Comparison of ENCODE assay signal across 8 cellular contexts in the genomic region with DNA sequence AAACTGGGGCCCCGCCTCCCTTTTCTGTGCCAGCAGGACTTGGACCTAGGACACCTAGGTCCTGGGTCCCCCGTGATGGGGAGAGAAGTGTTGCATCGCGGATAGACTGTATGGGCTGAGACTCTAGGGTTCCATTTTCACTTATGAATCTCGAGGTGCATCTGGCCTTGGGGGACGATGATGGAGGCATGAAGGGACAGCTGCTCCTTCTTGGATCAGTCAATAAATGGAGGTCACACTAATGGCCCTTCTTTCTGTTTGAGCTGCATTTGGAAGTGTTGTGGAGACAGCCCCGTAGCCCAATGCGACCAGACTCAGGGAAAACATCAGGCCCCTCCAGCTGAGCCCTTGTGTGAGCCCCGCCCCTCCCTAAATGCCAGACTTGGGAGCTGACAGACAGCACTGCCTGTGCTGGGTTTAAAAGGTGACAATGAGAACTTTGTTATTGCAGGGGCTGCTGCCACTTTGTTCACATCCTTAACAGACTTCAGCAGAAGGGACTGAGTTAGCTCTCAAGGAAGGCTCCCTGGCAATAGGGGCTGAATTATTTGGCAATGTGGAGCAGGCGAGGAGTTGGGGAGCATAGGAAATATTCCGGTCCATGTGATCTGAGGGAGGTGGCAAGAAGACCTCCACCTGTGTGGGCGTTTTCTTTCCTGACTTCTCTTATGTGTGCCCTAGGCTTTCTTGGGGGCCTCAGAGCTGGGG. TPM values are rescaled to one million over a fixed set of nuclear protein-coding genes. Genes with fewer than 3 reads are reported as not detected.
A peak's percentile ranks its signal among the peaks of the same experiment; 100 is the strongest.
DNase-seq lines count a peak whose midpoint lies in the region; ATAC-seq and TF ChIP-seq lines count a peak whose summit lies in the region.

No MANE protein-coding gene starts in this region.

- peak overlapping the region; percentile 63 for H3K9ac ChIP-seq in ES-I3 (ENCODE audit: low read depth, low read length)

- intact Hi-C loops in PC-9 (cut with micrococcal nuclease; ENCODE audit: unreplicated experiment) = no loop called here

- no peak for TF ChIP-seq CTCF in PC-9 (conservative IDR thresholded peaks at IDR 0.05)

- peaks cover 8% of the 10 kb centered on the region; the same call in 1 of the 2 replicates for H3F3A ChIP-seq in PC-9 (ENCODE audit: insufficient read depth, low read depth)

- no peak overlapping the region for H3K27ac ChIP-seq in PC-9

- no peak for DNase-seq in PC-9
- peak; percentile 15 for DNase-seq in pons (ENCODE audit: low spot score)
- no peak for DNase-seq in GF-D8 (lab: John Stamatoyannopoulos, UW)
- no peak for DNase-seq in ACHN

- no peaks in the 10 kb centered on the region for H4K20me1 ChIP-seq in PC-9 (ENCODE audit: insufficient read depth)

- H3K4me1 ChIP-seq in ES-I3 (ENCODE audit: insufficient read depth, low read length) (0 out of 2 replicates have a peak, but pooled peaks cover 9% of the 10 kb centered on the region), PC-9 (replicated peaks; ENCODE audit: insufficient read depth) (no peaks in the 10 kb centered on the region)

- no peaks in the 10 kb centered on the region for H3K79me2 ChIP-seq in PC-9 (ENCODE audit: low read depth)

- H3K9me3 ChIP-seq in ES-I3 (ENCODE audit: control insufficient read depth, insufficient read depth, low read length) = no peaks in the 10 kb centered on the region
- H3K9me3 ChIP-seq in PC-9 (ENCODE audit: insufficient read depth, low read depth) = no peaks in the 10 kb centered on the region

- peak; percentile 4 for ATAC-seq in esophagus mucosa
- ATAC-seq in GM21390 (IDR thresholded peaks at IDR 0.05; ENCODE audit: unreplicated experiment) = no peak
- ATAC-seq in GM21515 (IDR thresholded peaks at IDR 0.05; ENCODE audit: unreplicated experiment) = no peak

- H3K4me2 ChIP-seq in PC-9 = no peak overlapping the region

- in situ Hi-C loops in ACHN (cut with HindIII; ENCODE audit: low pct_ligation_motif_present, low pct_unique_long_range_greater_than_20kb, low sequenced_read_pairs) = no loop called here

- H3K36me3 ChIP-seq in ES-I3 (ENCODE audit: insufficient read depth, low read length) = peaks cover 6% of the 10 kb centered on the region; the same call in 1 of the 2 replicates
- no peaks in the 10 kb centered on the region for H3K36me3 ChIP-seq in PC-9 (ENCODE audit: low read depth)

- H3K4me3 ChIP-seq in PC-9 = no peak overlapping the region

- BruUV-seq in PC-9 (replicated peaks; lab: Mats Ljungman, UMichigan) = TSS peak; percentile 34

- no peak overlapping the region for H2AFZ ChIP-seq in PC-9

- POLR2A ChIA-PET in PC-9 (lab: Charles Lee; ENCODE audit: unreplicated experiment) = no interaction called here

- no peaks in the 10 kb centered on the region for H3K9me2 ChIP-seq in PC-9 (ENCODE audit: insufficient read depth)

- H3K27me3 ChIP-seq in PC-9 (ENCODE audit: insufficient read depth, low read depth) = peaks cover 34% of the 10 kb centered on the region

- CTCF ChIA-PET in PC-9 (lab: Charles Lee) = no interaction called here

RNA-seq across cellular contexts. Expression of a gene that starts 0.8 kb away (rescaled TPM):
- 16.2 and 18.1 TPM in 2 replicates for total RNA-seq in PC-9 (2021)
- total RNA-seq in esophagus mucosa = 4.1 TPM

RNA-seq across cellular contexts. Expression of a gene that starts 5.8 kb away (rescaled TPM):
- total RNA-seq in PC-9 (2021) = 12.9 and 18.8 TPM in 2 replicates
- total RNA-seq in esophagus mucosa = 1.5 TPM

RNA-seq across cellular contexts. Expression of a gene that starts 14.5 kb away (rescaled TPM):
- total RNA-seq in PC-9 (2021) = 47.7 and 48.7 TPM in 2 replicates
- total RNA-seq in esophagus mucosa = 35.8 TPM

RNA-seq across cellular contexts. Expression of a gene that starts 27.5 kb away (rescaled TPM):
- total RNA-seq in PC-9 (2021) (15.0 and 17.9 TPM in 2 replicates), esophagus mucosa (0.04 TPM)

RNA-seq across cellular contexts. Expression of a gene that starts 55.6 kb away (rescaled TPM):
- 0.07 TPM in 1 of 2 replicates, not detected in the other for total RNA-seq in PC-9 (2021)
- 0.16 TPM for total RNA-seq in esophagus mucosa
